In the genomic region with DNA sequence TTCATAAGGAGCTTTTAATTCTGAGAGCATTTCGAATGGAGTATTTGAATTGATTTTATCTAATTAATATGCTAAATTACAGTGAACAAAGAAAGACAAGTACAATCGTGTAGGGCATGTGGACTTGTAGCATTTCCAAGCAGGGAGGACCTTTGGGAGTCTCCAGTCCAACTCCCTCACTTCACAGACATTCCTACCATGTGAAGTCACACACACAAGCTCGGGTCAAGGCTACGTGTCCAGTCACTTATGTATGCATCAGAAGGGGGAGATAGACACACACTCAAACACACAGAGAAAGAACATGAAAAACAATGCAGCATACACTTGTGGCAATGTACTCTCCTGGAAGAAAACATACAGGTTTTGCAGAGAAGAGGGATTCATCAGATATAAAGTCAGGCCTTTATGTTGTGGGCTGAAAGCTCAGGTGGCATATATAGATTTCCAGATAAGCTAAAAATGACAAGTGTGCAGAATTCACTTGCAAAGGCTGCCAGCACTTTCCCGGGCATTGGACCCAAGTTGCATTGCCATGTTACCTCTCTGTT, we compare ENCODE assay signal across 9 cellular contexts.
DNase-seq lines count a peak whose midpoint lies in the region; ATAC-seq and TF ChIP-seq lines count a peak whose summit lies in the region.
"Had no signal": no experiment of that assay in that cellular context is flagged by ENCODE, and none has a peak within 500 bp of the region (broad histone marks: within the 10 kb centered on the region; RNA-seq: fewer than 3 reads in every experiment).

No MANE protein-coding gene starts in this region.

- H3K4me3 ChIP-seq in Caco-2 (ENCODE audit: low read depth, low read length) (no peak overlapping the region), ectodermal cell (ENCODE audit: insufficient read depth, low read depth, low read length) (no peak overlapping the region)
- no peak overlapping the region for H3K4me3 ChIP-seq in Jurkat, Clone E6-1 (ENCODE audit: low read length)

- no peak for ATAC-seq in GM18517 (IDR thresholded peaks at IDR 0.05; ENCODE audit: unreplicated experiment)
- ATAC-seq in GM21367 (IDR thresholded peaks at IDR 0.05; ENCODE audit: unreplicated experiment), result no peak

- peaks cover 7% of the 10 kb centered on the region for H3K4me1 Mint-ChIP-seq in Caco-2 (ENCODE audit: low read depth, unreplicated experiment)
- H3K4me1 Mint-ChIP-seq in nephron, result peaks cover 65% of the 10 kb centered on the region

- H3K27me3 Mint-ChIP-seq in Caco-2 (ENCODE audit: insufficient read depth, unreplicated experiment) (no peaks in the 10 kb centered on the region), nephron (ENCODE audit: low read depth) (peaks cover 4% of the 10 kb centered on the region)
- H3K27me3 Mint-ChIP-seq: activated CD4-positive, alpha-beta memory T cell treated with anti-CD3 and anti-CD28 coated beads for 36 hours had no signal

- H3K36me3 ChIP-seq in Caco-2 (ENCODE audit: control insufficient read depth, insufficient read depth, low read length) (no peaks in the 10 kb centered on the region), ectodermal cell (ENCODE audit: control insufficient read depth, insufficient read depth, low read length) (no peaks in the 10 kb centered on the region)

- intact Hi-C loops in Caco-2 (cut with micrococcal nuclease; ENCODE audit: unreplicated experiment), result loop anchor here (5.0 to 10.0 kb wide), 3 partner anchors 78 to 346 kb away; no protein-coding TSS in a partner anchor

- H3K9me3 ChIP-seq in Caco-2, result no peaks in the 10 kb centered on the region
- no peaks in the 10 kb centered on the region for H3K9me3 ChIP-seq in ectodermal cell (ENCODE audit: control insufficient read depth, low read length)

- TF ChIP-seq CTCF in Caco-2 (IDR thresholded peaks at IDR 0.05; ENCODE audit: insufficient read depth in 1 of 2, low read depth in 1 of 2, low read length in 1 of 2, severe bottlenecking in 1 of 2, unreplicated experiment in 1 of 2) (peak in 1 of 2 experiments; percentile 6), nephron (IDR thresholded peaks at IDR 0.05; ENCODE audit: unreplicated experiment in 3 of 3) (no peak)

- peak overlapping the region; percentile 64 for H3K27ac Mint-ChIP-seq in Caco-2 (ENCODE audit: unreplicated experiment)
- H3K27ac Mint-ChIP-seq in nephron, result peak overlapping the region; percentile 28 to 94 (median 80)
- H3K27ac Mint-ChIP-seq: activated CD4-positive, alpha-beta memory T cell treated with anti-CD3 and anti-CD28 coated beads for 36 hours had no signal

- CTCF ChIA-PET in Caco-2 (lab: Charles Lee), result interaction anchor here (0.8 to 1.8 kb wide), 2 partner anchors 13 to 344 kb away, joined by 4 to 7 read pairs; no protein-coding TSS in a partner anchor

- 75 to 88% methylated on average over 1 to 5 of the region's 5 CpGs for WGBS in ectodermal cell, 2 experiments

- H3K9me3 Mint-ChIP-seq in Caco-2 (ENCODE audit: unreplicated experiment) (no peaks in the 10 kb centered on the region), nephron (no peaks in the 10 kb centered on the region)
- H3K9me3 Mint-ChIP-seq: activated CD4-positive, alpha-beta memory T cell treated with anti-CD3 and anti-CD28 coated beads for 36 hours had no signal

- peak overlapping the region; percentile 15 for H3K4me3 Mint-ChIP-seq in Caco-2 (ENCODE audit: unreplicated experiment)
- H3K4me3 Mint-ChIP-seq in nephron, result peak overlapping the region in 1 of 3 experiments; percentile 6
- H3K4me3 Mint-ChIP-seq: activated CD4-positive, alpha-beta memory T cell treated with anti-CD3 and anti-CD28 coated beads for 36 hours had no signal

- POLR2A ChIA-PET in Caco-2 (lab: Charles Lee), result no interaction called here

- H3K36me3 Mint-ChIP-seq in Caco-2 (ENCODE audit: insufficient read depth, unreplicated experiment), result peaks cover 6% of the 10 kb centered on the region
- no peaks in the 10 kb centered on the region for H3K36me3 Mint-ChIP-seq in nephron (ENCODE audit: low read depth)
- H3K36me3 Mint-ChIP-seq: activated CD4-positive, alpha-beta memory T cell treated with anti-CD3 and anti-CD28 coated beads for 36 hours had no signal

- DNase-seq in Caco-2, result peak; percentile 55 to 68
- peak; percentile 11 for DNase-seq in Jurkat, Clone E6-1 (ENCODE audit: low read depth, low spot score)
- DNase-seq in NAMALWA (ENCODE audit: low spot score), result no peak
- no peak for DNase-seq in caudate nucleus (lab: John Stamatoyannopoulos, UW)
- DNase-seq: activated CD4-positive, alpha-beta memory T cell treated with anti-CD3 and anti-CD28 coated beads for 36 hours had no signal

- no TSS peak for BruUV-seq in Caco-2 (replicated peaks; lab: Mats Ljungman, UMichigan)

- H3K4me1 ChIP-seq in Caco-2, result peaks cover 24% of the 10 kb centered on the region
- H3K4me1 ChIP-seq in ectodermal cell (ENCODE audit: control insufficient read depth, insufficient read depth, low read length), result peaks cover 17% of the 10 kb centered on the region

- peak overlapping the region; percentile 69 for H3K27ac ChIP-seq in ectodermal cell (ENCODE audit: insufficient read depth, low read depth, low read length, poor library complexity, severe bottlenecking)
- H3K27ac ChIP-seq in caudate nucleus (ENCODE audit: low read depth, low read length), result no peak overlapping the region

- H3K27me3 ChIP-seq in Caco-2 (replicated peaks; ENCODE audit: control insufficient read depth, insufficient read depth, low read length) (no peaks in the 10 kb centered on the region), ectodermal cell (ENCODE audit: control insufficient read depth, insufficient read depth, low read length, poor library complexity, severe bottlenecking) (no peaks in the 10 kb centered on the region)

Comparison
In these comparisons a context has a peak if more than half of its experiments do, and no peak if none do; other contexts are left out.
1. DNase-seq: peak in Caco-2 (2 of 2) and Jurkat, Clone E6-1 (single experiment); none in NAMALWA (single experiment) and caudate nucleus (0 of 61).